ENCODE assay signal across 15 cellular contexts in the genomic region with DNA sequence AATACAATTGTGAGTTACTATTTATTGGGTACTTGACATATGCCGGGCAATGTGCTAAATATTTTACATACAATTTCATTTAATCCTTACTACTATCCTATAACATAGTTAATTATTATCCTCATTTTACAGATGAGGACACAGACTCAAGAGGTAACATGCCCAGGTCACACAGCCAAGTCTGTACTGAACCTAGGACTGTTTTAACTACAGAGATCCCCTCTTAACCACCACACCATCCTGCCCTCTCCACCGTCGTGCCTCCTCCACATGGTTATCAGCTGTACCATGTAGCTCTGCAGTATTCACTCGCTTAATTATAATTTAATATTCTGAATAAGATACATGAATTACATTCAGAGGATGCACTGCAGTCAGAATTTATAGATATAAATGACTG. TPM values are rescaled to one million over a fixed set of nuclear protein-coding genes. Genes with fewer than 3 reads are reported as not detected.
A peak's percentile ranks its signal among the peaks of the same experiment; 100 is the strongest.
DNase-seq lines count a peak whose midpoint lies in the region; ATAC-seq and TF ChIP-seq lines count a peak whose summit lies in the region.
"Had no signal": no experiment of that assay in that cellular context is flagged by ENCODE, and none has a peak within 500 bp of the region (broad histone marks: within the 10 kb centered on the region; RNA-seq: fewer than 3 reads in every experiment).

No MANE protein-coding gene starts in this region.

- H3K27me3 ChIP-seq in osteoblast (ENCODE audit: insufficient read depth, low read length), result no peaks in the 10 kb centered on the region
- H3K27me3 ChIP-seq: cardiac muscle cell, tibial nerve had no signal

- peaks cover 86% of the 10 kb centered on the region for H4K20me1 ChIP-seq in osteoblast (ENCODE audit: insufficient read depth, low read length)

- no peaks in the 10 kb centered on the region for H3K9me3 ChIP-seq in osteoblast (ENCODE audit: low read depth, low read length)
- H3K9me3 ChIP-seq: tibial nerve had no signal

- H3K36me3 Mint-ChIP-seq in activated naive CD8-positive, alpha-beta T cell treated with anti-CD3 and anti-CD28 coated beads, Interleukin-2, amount 10 ng/mL, durations not matched to agents 7 days and 5 days, result peaks cover 10% of the 10 kb centered on the region
- peaks cover 5% of the 10 kb centered on the region for H3K36me3 Mint-ChIP-seq in endothelial cell (ENCODE audit: low read depth, unreplicated experiment)

- no peak overlapping the region for H3K27ac ChIP-seq in osteoblast (ENCODE audit: low read depth, low read length)
- H3K27ac ChIP-seq: cardiac muscle cell, tibial nerve had no signal

- no peaks in the 10 kb centered on the region for H3K9me3 Mint-ChIP-seq in activated naive CD8-positive, alpha-beta T cell treated with anti-CD3 and anti-CD28 coated beads, Interleukin-2, amount 10 ng/mL, durations not matched to agents 7 days and 5 days
- H3K9me3 Mint-ChIP-seq in endothelial cell (ENCODE audit: unreplicated experiment), result no peaks in the 10 kb centered on the region

- no peaks in the 10 kb centered on the region for H3K36me3 ChIP-seq in osteoblast (ENCODE audit: insufficient read depth, low read length)
- H3K36me3 ChIP-seq: cardiac muscle cell, tibial nerve had no signal

- H3K79me2 ChIP-seq in osteoblast (ENCODE audit: insufficient read depth, low read length), result peaks cover 100% of the 10 kb centered on the region

- H3K27me3 Mint-ChIP-seq in activated naive CD8-positive, alpha-beta T cell treated with anti-CD3 and anti-CD28 coated beads, Interleukin-2, amount 10 ng/mL, durations not matched to agents 7 days and 5 days, result no peaks in the 10 kb centered on the region
- peaks cover 5% of the 10 kb centered on the region for H3K27me3 Mint-ChIP-seq in endothelial cell (ENCODE audit: unreplicated experiment)

- H3K4me1 ChIP-seq in osteoblast (ENCODE audit: insufficient read depth, low read length), result peaks cover 63% of the 10 kb centered on the region

- H2AFZ ChIP-seq in osteoblast (ENCODE audit: low read length), result no peak overlapping the region

- H3K4me1 Mint-ChIP-seq in activated naive CD8-positive, alpha-beta T cell treated with anti-CD3 and anti-CD28 coated beads, Interleukin-2, amount 10 ng/mL, durations not matched to agents 7 days and 5 days, result peaks cover 59% of the 10 kb centered on the region
- H3K4me1 Mint-ChIP-seq in endothelial cell (ENCODE audit: unreplicated experiment), result peaks cover 40% of the 10 kb centered on the region

- POLR2A ChIA-PET in activated naive CD8-positive, alpha-beta T cell treated with anti-CD3 and anti-CD28 coated beads, Interleukin-2, amount 10 ng/mL, durations not matched to agents 7 days and 5 days (lab: Charles Lee), result no interaction called here

- H3K4me3 Mint-ChIP-seq in activated naive CD8-positive, alpha-beta T cell treated with anti-CD3 and anti-CD28 coated beads, Interleukin-2, amount 10 ng/mL, durations not matched to agents 7 days and 5 days, result peak overlapping the region; percentile 21
- no peak overlapping the region for H3K4me3 Mint-ChIP-seq in endothelial cell (ENCODE audit: unreplicated experiment)

- peak overlapping the region; percentile 46 for H3K4me2 ChIP-seq in osteoblast (ENCODE audit: insufficient read depth, low read length)

- TF ChIP-seq CTCF in osteoblast (IDR thresholded peaks at IDR 0.05; ENCODE audit: extremely low read depth, low read depth, low read length), result no peak
- no peak for TF ChIP-seq CTCF in endothelial cell (IDR thresholded peaks at IDR 0.05; ENCODE audit: unreplicated experiment)

- H3K27ac Mint-ChIP-seq in activated naive CD8-positive, alpha-beta T cell treated with anti-CD3 and anti-CD28 coated beads, Interleukin-2, amount 10 ng/mL, durations not matched to agents 7 days and 5 days, result no peak overlapping the region
- no peak overlapping the region for H3K27ac Mint-ChIP-seq in endothelial cell (ENCODE audit: unreplicated experiment)

- DNase-seq in NCI-H526 treated with DMSO at 0.1 percent for 48 hours (lab: John Stamatoyannopoulos, UW) (peak; percentile 1), NCI-H526 (lab: John Stamatoyannopoulos, UW) (no peak), osteoblast (ENCODE audit: insufficient read length, low spot score, missing footprints) (no peak), endothelial cell (ENCODE audit: low spot score) (no peak)
- no peak for DNase-seq in activated naive CD8-positive, alpha-beta T cell treated with anti-CD3 and anti-CD28 coated beads, Interleukin-2, amount 10 ng/mL, durations not matched to agents 7 days and 5 days
- DNase-seq in activated CD4-positive, CD25-positive, alpha-beta regulatory T cell (lab: John Stamatoyannopoulos, UW), result no peak
- DNase-seq: 8988T; GF-D8; NCI-H1417; RPMI8226; stimulated activated CD4-positive, alpha-beta T cell treated with anti-CD3 and anti-CD28 coated beads, Interleukin-4, amount 100 ng/mL, for 1 hour had no signal

- H3K4me3 ChIP-seq in osteoblast (ENCODE audit: insufficient read depth, low read length), result no peak overlapping the region
- H3K4me3 ChIP-seq: cardiac muscle cell, tibial nerve had no signal

- ATAC-seq in HG02588 (IDR thresholded peaks at IDR 0.05; ENCODE audit: unreplicated experiment) (peak; percentile 42), HG02763 (IDR thresholded peaks at IDR 0.05; ENCODE audit: unreplicated experiment) (no peak)
- no peak for ATAC-seq in activated naive CD8-positive, alpha-beta T cell treated with anti-CD3 and anti-CD28 coated beads, Interleukin-2, amount 10 ng/mL, durations not matched to agents 7 days and 5 days (ENCODE audit: low read depth)

RNA-seq across cellular contexts. Expression of a gene that starts 5.3 kb away (rescaled TPM):
- total RNA-seq in activated naive CD8-positive, alpha-beta T cell treated with anti-CD3 and anti-CD28 coated beads, Interleukin-2, amount 10 ng/mL, durations not matched to agents 7 days and 5 days, result 10 to 100 TPM; 68.3 to 70.5 TPM
- 30.0 and 30.1 TPM in 2 replicates for total RNA-seq in osteoblast
- 81.6 TPM for total RNA-seq in endothelial cell (ENCODE audit: unreplicated experiment)
